29 cellular contexts compared by ENCODE assay signal in the genomic region with DNA sequence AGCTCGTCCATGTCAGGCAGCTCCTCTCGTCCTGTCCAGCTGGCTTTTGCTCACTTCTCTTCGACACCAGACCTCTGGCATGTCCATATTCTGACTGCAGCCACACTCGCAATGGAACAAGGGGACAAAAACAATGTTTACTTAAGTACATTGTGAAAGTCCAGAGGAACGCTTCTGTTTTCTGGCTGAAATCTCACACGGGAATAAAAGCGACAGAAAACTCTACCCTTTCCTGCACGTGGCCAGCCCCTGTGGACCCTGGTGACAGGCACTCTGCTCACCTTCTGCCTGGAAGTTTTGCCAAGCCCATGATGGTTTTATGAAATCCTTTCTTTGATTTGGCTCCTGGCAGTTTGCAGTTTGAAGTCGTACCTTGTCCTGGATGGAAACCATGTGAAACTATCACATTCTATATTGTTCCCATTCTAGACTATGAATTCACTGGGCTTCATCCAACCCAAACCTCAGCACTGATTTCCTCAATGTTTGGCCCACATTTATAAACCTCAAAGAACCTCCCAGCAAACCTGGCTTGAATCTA.
"Had no signal": no experiment of that assay in that cellular context is flagged by ENCODE, and none has a peak within 500 bp of the region (broad histone marks: within the 10 kb centered on the region; RNA-seq: fewer than 3 reads in every experiment).

No MANE protein-coding gene starts in this region.

- H3K9ac ChIP-seq: SK-N-SH had no signal

- DNase-seq: activated CD4-positive, alpha-beta T cell treated with anti-CD3 and anti-CD28 coated beads for 48 hours; activated CD4-positive, alpha-beta T cell treated with anti-CD3 and anti-CD28 coated beads, Interleukin-2, amount 50 U/mL, for 48 hours; activated CD8-positive, alpha-beta memory T cell treated with anti-CD3 and anti-CD28 coated beads for 24 hours; activated CD8-positive, alpha-beta memory T cell treated with anti-CD3 and anti-CD28 coated beads, Interleukin-2, amount 50 U/mL, for 4 hours; activated gamma-delta T cell; activated naive CD4-positive, alpha-beta T cell treated with anti-CD3 and anti-CD28 coated beads, Interleukin-2, amount 10 ng/mL, durations not matched to agents 7 days and 5 days; activated naive CD8-positive, alpha-beta T cell treated with anti-CD3 and anti-CD28 coated beads, Interleukin-2, amount 10 ng/mL, durations not matched to agents 7 days and 5 days; activated T-cell treated with anti-CD3 and anti-CD28 coated beads, Interleukin-2, amount 50 U/mL, for 1 hour; effector CD8-positive, alpha-beta T cell; esophagus squamous epithelium; gastrocnemius medialis; glutamatergic neuron; left cardiac atrium; naive thymus-derived CD8-positive, alpha-beta T cell; posterior cingulate gyrus; SK-N-SH; stimulated activated CD4-positive, alpha-beta T cell treated with anti-CD3 and anti-CD28 coated beads, Interleukin-4, amount 100 ng/mL, for 24 hours; stimulated activated naive CD8-positive, alpha-beta T cell treated with anti-CD3 and anti-CD28 coated beads, Interleukin-15, amount 100 ng/mL, for 72 hours; substantia nigra; SW 1271; T-helper 9 cell had no signal

- H3K36me3 ChIP-seq: esophagus squamous epithelium, gastrocnemius medialis had no signal

- H3K4me2 ChIP-seq: SK-N-SH had no signal

- H3K27ac ChIP-seq: epithelial cell of prostate, esophagus squamous epithelium, gastrocnemius medialis, VCaP had no signal

- FAIRE-seq: astrocyte, bronchial epithelial cell, endometrium, keratinocyte, TTC549 had no signal

- H3K9me3 ChIP-seq: esophagus squamous epithelium, gastrocnemius medialis, SK-N-SH had no signal

- H3K4me1 ChIP-seq: esophagus squamous epithelium, gastrocnemius medialis had no signal

- H3K27me3 ChIP-seq: esophagus squamous epithelium, gastrocnemius medialis had no signal

- H3K4me3 ChIP-seq: esophagus squamous epithelium, gastrocnemius medialis had no signal

- ATAC-seq: gastrocnemius medialis; naive thymus-derived CD8-positive, alpha-beta T cell; stimulated activated memory B cell treated with anti-CD40 and anti-IgM and Interleukin-4, amounts not matched to agents 10 μg/mL and 1 μg/mL and 100 μg/mL, for 72 hours; stimulated activated naive CD8-positive, alpha-beta T cell treated with anti-CD3 and anti-CD28 coated beads, Interleukin-15, amount 100 ng/mL, for 72 hours had no signal
